ENCODE assay signal across 18 cellular contexts in the genomic region with DNA sequence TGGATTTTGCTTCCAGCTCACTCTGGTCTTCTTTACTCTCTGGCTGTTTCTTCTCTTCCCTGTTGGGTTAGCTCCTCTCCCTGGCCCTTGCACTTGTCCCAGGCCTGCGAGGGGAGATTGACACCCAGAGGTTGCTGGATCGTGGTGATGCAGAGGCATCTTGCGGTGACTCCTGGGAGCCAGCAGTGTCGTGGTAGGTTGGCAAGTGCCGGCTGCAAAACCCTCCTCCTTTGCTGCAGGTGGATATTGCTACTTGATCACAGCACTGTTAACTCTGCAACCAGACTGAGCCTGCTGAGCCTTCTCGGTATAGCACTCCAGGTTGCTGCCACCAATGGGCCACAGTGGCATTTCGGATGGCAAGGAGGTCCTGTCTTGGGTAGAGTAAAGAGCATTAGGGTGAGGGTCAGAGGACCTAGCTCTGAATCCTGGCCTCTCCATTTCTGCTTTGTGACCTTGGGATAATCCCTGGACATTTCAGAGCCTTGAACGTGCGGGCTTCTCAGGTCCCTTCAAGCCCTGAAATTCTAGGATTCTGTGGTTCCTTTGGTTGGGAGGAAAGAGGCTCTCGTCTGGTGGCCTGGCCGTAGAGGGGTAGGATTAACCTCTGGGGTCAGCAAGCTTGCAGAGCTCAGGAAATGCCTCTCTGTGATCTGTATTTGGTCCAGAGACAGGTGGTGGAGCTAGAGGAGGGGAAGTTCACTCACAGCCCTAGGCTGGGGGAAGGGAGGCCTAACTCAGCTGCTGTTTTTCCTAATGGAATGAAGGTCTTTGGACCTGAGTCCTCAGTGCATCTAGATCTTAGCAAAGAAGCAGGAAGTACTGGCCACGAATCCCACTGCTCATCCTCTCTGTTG.
DNase-seq lines count a peak whose midpoint lies in the region.
"Had no signal": no experiment of that assay in that cellular context is flagged by ENCODE, and none has a peak within 500 bp of the region (broad histone marks: within the 10 kb centered on the region; RNA-seq: fewer than 3 reads in every experiment).

No MANE protein-coding gene starts in this region.

- no peak overlapping the region for H3K14ac ChIP-seq in mesenchymal stem cell (ENCODE audit: low read length in 2 of 2)

- intact Hi-C loops in posterior vena cava (cut with DNase I) = no loop called here

- H3K27me3 ChIP-seq in BLaER1 = no peaks in the 10 kb centered on the region
- H3K27me3 ChIP-seq in mesenchymal stem cell (ENCODE audit: control insufficient read depth in 1 of 2, insufficient read depth in 1 of 2, low read length in 2 of 2) = no peaks in the 10 kb centered on the region
- H3K27me3 ChIP-seq in HAP-1 (ENCODE audit: low read depth) = no peaks in the 10 kb centered on the region

- H2AK5ac ChIP-seq in mesenchymal stem cell (ENCODE audit: low read length, severe bottlenecking) = no peak overlapping the region

- H3K4me3 ChIP-seq in BLaER1 (no peak overlapping the region), mesenchymal stem cell (ENCODE audit: insufficient read depth in 1 of 2, low read depth in 1 of 2, low read length in 2 of 2) (no peak overlapping the region), HAP-1 (no peak overlapping the region)

- no peak overlapping the region for H2AFZ ChIP-seq in mesenchymal stem cell (ENCODE audit: low read depth, low read length)

- no peak overlapping the region for H3K9ac ChIP-seq in BLaER1
- H3K9ac ChIP-seq in mesenchymal stem cell (ENCODE audit: low read length) = no peak overlapping the region

- H4K20me1 ChIP-seq in BLaER1 = 0 out of 2 replicates have a peak, but pooled peaks cover 9% of the 10 kb centered on the region

- peak overlapping the region in 1 of 2 experiments; percentile 45 for H2BK12ac ChIP-seq in mesenchymal stem cell (ENCODE audit: low read length in 2 of 2)

- H3K18ac ChIP-seq in mesenchymal stem cell (ENCODE audit: low read depth in 1 of 2, low read length in 2 of 2) = peak overlapping the region in 1 of 2 experiments; percentile 6

- in situ Hi-C loops in HAP-1 (cut with MboI; ENCODE audit: low sequenced_read_pairs) = no loop called here

- DNase-seq in LHCN-M2 (ENCODE audit: low read depth) (peak; percentile 86), ecto neural progenitor cell (ENCODE audit: low spot score) (peak; percentile 71), mesenchymal stem cell (peak; percentile 50), NCI-H345 treated with DMSO at 0.1 percent for 48 hours (lab: John Stamatoyannopoulos, UW; ENCODE audit: unreplicated experiment) (no peak), posterior vena cava (ENCODE audit: low spot score) (no peak), HAP-1 (ENCODE audit: low spot score in 2 of 2) (no peak)
- DNase-seq in activated CD8-positive, alpha-beta memory T cell treated with anti-CD3 and anti-CD28 coated beads for 24 hours = no peak
- DNase-seq: activated CD8-positive, alpha-beta T cell treated with anti-CD3 and anti-CD28 coated beads, Interleukin-2, amount 10 ng/mL, durations not matched to agents 7 days and 5 days; activated naive CD4-positive, alpha-beta T cell treated with anti-CD3 and anti-CD28 coated beads, Interleukin-2, amount 50 U/mL, for 16 hours; activated T-cell treated with anti-CD3 and anti-CD28 coated beads, Interleukin-2, amount 50 U/mL, for 48 hours; CD4-positive, alpha-beta T cell; mesendoderm; NCI-H187 treated with DMSO at 0.1 percent for 48 hours; PC-3; stimulated activated CD4-positive, alpha-beta T cell treated with anti-CD3 and anti-CD28 coated beads, Interleukin-2, amount 100 ng/mL, for 24 hours; T-helper 2 cell had no signal

- H3K4ac ChIP-seq in mesenchymal stem cell (ENCODE audit: low read depth in 1 of 2, low read length in 2 of 2) = peak overlapping the region in 1 of 2 experiments; percentile 48

- H3K23ac ChIP-seq in mesenchymal stem cell (ENCODE audit: low read length in 2 of 2) = no peak overlapping the region

- H3K4me1 ChIP-seq in BLaER1 (peaks cover 26% of the 10 kb centered on the region), mesenchymal stem cell (ENCODE audit: control insufficient read depth, insufficient read depth, low read depth, low read length) (peaks cover 34% of the 10 kb centered on the region), HAP-1 (no peaks in the 10 kb centered on the region)

- H2BK15ac ChIP-seq in mesenchymal stem cell (ENCODE audit: low read depth, poor library complexity, severe bottlenecking) = no peak overlapping the region

- no peak overlapping the region for H4K91ac ChIP-seq in mesenchymal stem cell (ENCODE audit: low read length)

- no peak overlapping the region for H2BK5ac ChIP-seq in mesenchymal stem cell (ENCODE audit: low read depth, low read length, poor library complexity, severe bottlenecking)

- 0 out of 2 replicates have a peak, but pooled peaks cover 6% of the 10 kb centered on the region for H3K36me3 ChIP-seq in BLaER1
- H3K36me3 ChIP-seq in mesenchymal stem cell (ENCODE audit: control insufficient read depth in 1 of 2, insufficient read depth in 2 of 2, low read depth in 1 of 2, low read length in 2 of 2) = peaks cover 0 to 4% of the 10 kb centered on the region in 2 experiments
- H3K36me3 ChIP-seq in HAP-1 (replicated peaks) = no peaks in the 10 kb centered on the region

- no peak overlapping the region for H3K27ac ChIP-seq in BLaER1
- H3K27ac ChIP-seq in mesenchymal stem cell (ENCODE audit: low read length, poor library complexity, severe bottlenecking) = no peak overlapping the region
- H3K27ac ChIP-seq: HL-60 had no signal

- peaks cover 24% of the 10 kb centered on the region for H3K79me1 ChIP-seq in mesenchymal stem cell (replicated peaks; ENCODE audit: low read length, poor library complexity, severe bottlenecking)

- no peak overlapping the region for H4K8ac ChIP-seq in mesenchymal stem cell (ENCODE audit: low read length)

- H3K9me3 ChIP-seq in BLaER1 (peaks cover 18% of the 10 kb centered on the region), mesenchymal stem cell (ENCODE audit: control insufficient read depth, low read length) (no peaks in the 10 kb centered on the region), HAP-1 (no peaks in the 10 kb centered on the region)

- H3K4me2 ChIP-seq in BLaER1 (peak overlapping the region; percentile 45), mesenchymal stem cell (ENCODE audit: low read length, poor library complexity, severe bottlenecking) (no peak overlapping the region)

- H2BK120ac ChIP-seq in mesenchymal stem cell (ENCODE audit: low read depth, low read length) = no peak overlapping the region

- 60% methylated on average over 12 of the region's 12 CpGs for WGBS in mesenchymal stem cell

Comparison
In these comparisons a context has a peak if more than half of its experiments do, and no peak if none do; other contexts are left out.
1. DNase-seq: peak in LHCN-M2 (single experiment), ecto neural progenitor cell (single experiment) and mesenchymal stem cell (single experiment); none in activated CD8-positive, alpha-beta memory T cell treated with anti-CD3 and anti-CD28 coated beads for 24 hours (single experiment), NCI-H345 treated with DMSO at 0.1 percent for 48 hours (single experiment), posterior vena cava (single experiment) and HAP-1 (0 of 2).